Comparison of ENCODE assay signal across 12 cellular contexts in genomic region chr2:160666677-160667061, GRCh38.
DNase-seq lines count a peak whose midpoint lies in the region; ATAC-seq and TF ChIP-seq lines count a peak whose summit lies in the region.
"Had no signal": no experiment of that assay in that cellular context is flagged by ENCODE, and none has a peak within 500 bp of the region (broad histone marks: within the 10 kb centered on the region; RNA-seq: fewer than 3 reads in every experiment).

No MANE protein-coding gene starts in this region.

- H3K4me3 ChIP-seq in esophagus (ENCODE audit: low read depth in 1 of 2, low read length in 2 of 2), result no peak overlapping the region
- H3K4me3 ChIP-seq in sigmoid colon, result peak overlapping the region in 3 of 4 donors; percentile 8 to 22 (median 19)
- H3K4me3 ChIP-seq in effector memory CD4-positive, alpha-beta T cell (ENCODE audit: insufficient read depth, low read depth, low read length, poor library complexity, severe bottlenecking), result no peak overlapping the region
- H3K4me3 ChIP-seq: GM12878 had no signal

- H3K27ac ChIP-seq in esophagus (ENCODE audit: low read depth in 2 of 2, low read length in 1 of 2) (peak overlapping the region; percentile 6 to 52), sigmoid colon (peak overlapping the region; percentile 72 to 88 (median 82))
- H3K27ac ChIP-seq in effector memory CD4-positive, alpha-beta T cell (ENCODE audit: insufficient read depth, low read length, poor library complexity, severe bottlenecking), result no peak overlapping the region

- DNase-seq in sigmoid colon, result no peak
- no peak for DNase-seq in effector memory CD4-positive, alpha-beta T cell
- DNase-seq in mesenteric fat pad (ENCODE audit: low spot score), result no peak
- no peak for DNase-seq in NCI-H1105 treated with DMSO at 0.1 percent for 48 hours (lab: John Stamatoyannopoulos, UW)
- no peak for DNase-seq in NCI-H187 (lab: John Stamatoyannopoulos, UW)
- DNase-seq: naive thymus-derived CD8-positive, alpha-beta T cell; SHP77 treated with DMSO at 0.1 percent for 48 hours; stimulated activated naive CD4-positive, alpha-beta T cell treated with Interleukin-2 at 50 U/mL for 16 hours had no signal

- no peaks in the 10 kb centered on the region for H3K27me3 ChIP-seq in esophagus (ENCODE audit: control insufficient read depth in 1 of 2, insufficient read depth in 2 of 2, low read length in 2 of 2)
- no peaks in the 10 kb centered on the region for H3K27me3 ChIP-seq in sigmoid colon
- no peaks in the 10 kb centered on the region for H3K27me3 ChIP-seq in effector memory CD4-positive, alpha-beta T cell (replicated peaks; ENCODE audit: control insufficient read depth, insufficient read depth, low read length, poor library complexity, severe bottlenecking)

- intact Hi-C loops in sigmoid colon (cut with DNase I), result loop anchor here (5.0 to 10.0 kb wide), 4 partner anchors 174 to 394 kb away; partner anchors contain the start of gene RBMS1

- H3K4me1 ChIP-seq in esophagus (ENCODE audit: control insufficient read depth in 2 of 2, insufficient read depth in 2 of 2, low read length in 1 of 2) (peaks cover 0 to 2% of the 10 kb centered on the region in 2 donors), sigmoid colon (peaks cover 0 to 24% (median 20%) of the 10 kb centered on the region in 4 donors)
- H3K4me1 ChIP-seq in effector memory CD4-positive, alpha-beta T cell (ENCODE audit: control insufficient read depth, insufficient read depth, low read length, poor library complexity, severe bottlenecking), result no peaks in the 10 kb centered on the region

- WGBS in esophagus, 2 donors, result 16 to 18% methylated on average over 2 of the region's 2 CpGs
- WGBS in sigmoid colon, 2 donors, result 29 to 34% methylated on average over 2 of the region's 2 CpGs

- TF ChIP-seq POLR2A in sigmoid colon (IDR thresholded peaks at IDR 0.05), result no peak

- no peak for TF ChIP-seq CTCF in sigmoid colon (IDR thresholded peaks at IDR 0.05)

- H3K9me3 ChIP-seq in esophagus (ENCODE audit: control insufficient read depth in 2 of 2, insufficient read depth in 1 of 2, low read depth in 1 of 2, low read length in 1 of 2) (no peaks in the 10 kb centered on the region), sigmoid colon (no peaks in the 10 kb centered on the region)
- H3K9me3 ChIP-seq in effector memory CD4-positive, alpha-beta T cell (ENCODE audit: control insufficient read depth, low read length), result no peaks in the 10 kb centered on the region

- ATAC-seq in GM18867 (IDR thresholded peaks at IDR 0.05; ENCODE audit: unreplicated experiment) (peak; percentile 15), HG03520 (IDR thresholded peaks at IDR 0.05; ENCODE audit: unreplicated experiment) (peak; percentile 4)

- no peaks in the 10 kb centered on the region for H3K36me3 ChIP-seq in esophagus (ENCODE audit: control insufficient read depth in 2 of 2, insufficient read depth in 2 of 2, low read length in 1 of 2)
- no peaks in the 10 kb centered on the region for H3K36me3 ChIP-seq in sigmoid colon
- H3K36me3 ChIP-seq in effector memory CD4-positive, alpha-beta T cell (ENCODE audit: control insufficient read depth, insufficient read depth, low read length), result no peaks in the 10 kb centered on the region

- no peak for TF ChIP-seq EP300 in sigmoid colon (IDR thresholded peaks at IDR 0.05)

Comparison
In these comparisons a context has a peak if more than half of its experiments do, and no peak if none do; other contexts are left out.
1. H3K4me3 ChIP-seq: peak in sigmoid colon (3 of 4); none in esophagus (0 of 2) and effector memory CD4-positive, alpha-beta T cell (single experiment).